Comparison of ENCODE assay signal across 1 cellular context in the genomic region with DNA sequence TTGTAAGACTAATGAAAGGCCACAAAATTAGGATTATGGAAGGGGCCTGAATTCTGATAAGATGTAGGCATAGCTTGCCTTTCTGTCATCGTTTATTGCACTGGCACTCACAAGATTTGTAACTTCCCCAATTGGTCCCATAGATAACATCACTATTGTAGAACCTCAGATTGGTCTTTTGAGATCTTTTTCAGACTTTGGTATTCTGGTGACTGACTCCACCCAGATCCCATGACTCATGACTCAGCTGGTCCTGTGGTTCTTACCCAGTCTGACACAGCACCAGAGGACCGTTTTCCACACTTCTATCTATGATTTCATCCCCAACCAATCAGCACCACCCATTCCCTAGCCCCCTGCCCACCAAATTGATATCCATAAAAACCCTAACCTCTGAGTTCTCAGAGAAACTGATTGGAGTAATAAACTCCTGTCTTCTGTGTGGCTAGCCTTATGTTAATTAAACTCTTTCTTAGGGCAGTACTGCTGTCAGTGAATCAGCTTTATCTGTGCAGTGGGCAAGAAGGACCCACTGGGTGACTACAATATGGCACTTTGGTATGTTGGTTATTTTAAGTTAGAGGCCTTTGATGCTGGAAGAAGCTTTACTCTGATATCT.
TF ChIP-seq lines count a peak whose summit lies in the region.

No MANE protein-coding gene starts in this region.

TF ChIP-seq in K562, 482 proteins besides CTCF, POLR2A, EP300 and RAD21 (continued from another document and continues in another):
- TF ChIP-seq, protein P1, sequence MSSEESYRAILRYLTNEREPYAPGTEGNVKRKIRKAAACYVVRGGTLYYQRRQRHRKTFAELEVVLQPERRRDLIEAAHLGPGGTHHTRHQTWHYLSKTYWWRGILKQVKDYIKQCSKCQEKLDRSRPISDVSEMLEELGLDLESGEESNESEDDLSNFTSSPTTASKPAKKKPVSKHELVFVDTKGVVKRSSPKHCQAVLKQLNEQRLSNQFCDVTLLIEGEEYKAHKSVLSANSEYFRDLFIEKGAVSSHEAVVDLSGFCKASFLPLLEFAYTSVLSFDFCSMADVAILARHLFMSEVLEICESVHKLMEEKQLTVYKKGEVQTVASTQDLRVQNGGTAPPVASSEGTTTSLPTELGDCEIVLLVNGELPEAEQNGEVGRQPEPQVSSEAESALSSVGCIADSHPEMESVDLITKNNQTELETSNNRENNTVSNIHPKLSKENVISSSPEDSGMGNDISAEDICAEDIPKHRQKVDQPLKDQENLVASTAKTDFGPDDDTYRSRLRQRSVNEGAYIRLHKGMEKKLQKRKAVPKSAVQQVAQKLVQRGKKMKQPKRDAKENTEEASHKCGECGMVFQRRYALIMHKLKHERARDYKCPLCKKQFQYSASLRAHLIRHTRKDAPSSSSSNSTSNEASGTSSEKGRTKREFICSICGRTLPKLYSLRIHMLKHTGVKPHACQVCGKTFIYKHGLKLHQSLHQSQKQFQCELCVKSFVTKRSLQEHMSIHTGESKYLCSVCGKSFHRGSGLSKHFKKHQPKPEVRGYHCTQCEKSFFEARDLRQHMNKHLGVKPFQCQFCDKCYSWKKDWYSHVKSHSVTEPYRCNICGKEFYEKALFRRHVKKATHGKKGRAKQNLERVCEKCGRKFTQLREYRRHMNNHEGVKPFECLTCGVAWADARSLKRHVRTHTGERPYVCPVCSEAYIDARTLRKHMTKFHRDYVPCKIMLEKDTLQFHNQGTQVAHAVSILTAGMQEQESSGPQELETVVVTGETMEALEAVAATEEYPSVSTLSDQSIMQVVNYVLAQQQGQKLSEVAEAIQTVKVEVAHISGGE (CRISPR knock-in tag; IDR thresholded peaks at IDR 0.05), result no peak
- TF ChIP-seq CREB1 (IDR thresholded peaks at IDR 0.05) (no peak), CREB1 (CRISPR knock-in tag; IDR thresholded peaks at IDR 0.05) (no peak), CCAR2 (IDR thresholded peaks at IDR 0.05; ENCODE audit: low read depth, low read length) (no peak), LCOR (CRISPR knock-in tag; IDR thresholded peaks at IDR 0.05) (no peak), MTF1 (CRISPR knock-in tag; IDR thresholded peaks at IDR 0.05; ENCODE audit: borderline replicate concordance) (no peak), BCOR (IDR thresholded peaks at IDR 0.05) (no peak), HNRNPUL1 (IDR thresholded peaks at IDR 0.05; ENCODE audit: low read length) (no peak), ZNF551 (CRISPR knock-in tag; IDR thresholded peaks at IDR 0.05) (no peak), ZNF586 (CRISPR knock-in tag; conservative IDR thresholded peaks at IDR 0.05) (no peak), MCM3 (IDR thresholded peaks at IDR 0.05) (no peak), RNF2 (IDR thresholded peaks at IDR 0.05) (no peak), MECOM (CRISPR knock-in tag; IDR thresholded peaks at IDR 0.05) (no peak), ETS2 (tag; IDR thresholded peaks at IDR 0.05; ENCODE audit: borderline replicate concordance, poor library complexity, severe bottlenecking) (no peak), NBN (IDR thresholded peaks at IDR 0.05; ENCODE audit: low read depth) (no peak), MBD2 (IDR thresholded peaks at IDR 0.05; ENCODE audit: borderline replicate concordance, low read depth) (no peak), SMARCA5 (IDR thresholded peaks at IDR 0.05) (no peak), KHSRP (IDR thresholded peaks at IDR 0.05) (no peak), CSDE1 (IDR thresholded peaks at IDR 0.05) (no peak), CEBPG (CRISPR knock-in tag; IDR thresholded peaks at IDR 0.05) (no peak), CEBPG (tag; conservative IDR thresholded peaks at IDR 0.05 in 1 of 2, IDR thresholded peaks at IDR 0.05 in 1 of 2) (no peak), PRPF4 (IDR thresholded peaks at IDR 0.05; ENCODE audit: insufficient read depth, low read depth, low read length, poor library complexity, severe bottlenecking) (no peak), IFI16 (CRISPR knock-in tag; IDR thresholded peaks at IDR 0.05) (no peak), GABPB2 (CRISPR knock-in tag; conservative IDR thresholded peaks at IDR 0.05) (no peak), ZKSCAN8 (CRISPR knock-in tag; IDR thresholded peaks at IDR 0.05) (no peak), ESRRA (IDR thresholded peaks at IDR 0.05; ENCODE audit: borderline replicate concordance, low read depth) (peak; percentile 30; the same call in 1 of the 2 replicates), ZNF140 (CRISPR knock-in tag; IDR thresholded peaks at IDR 0.05) (no peak), RBFOX2 (IDR thresholded peaks at IDR 0.05; ENCODE audit: low read depth, low read length) (no peak), SP1 (CRISPR knock-in tag; IDR thresholded peaks at IDR 0.05) (no peak), TCFL5 (CRISPR knock-in tag; conservative IDR thresholded peaks at IDR 0.05) (0 out of 2 replicates have a peak, but pooled peaks have one; percentile 2), ADNP (tag; IDR thresholded peaks at IDR 0.05) (no peak; the same call in none of the 2 replicates)
- TF ChIP-seq, protein P2, sequence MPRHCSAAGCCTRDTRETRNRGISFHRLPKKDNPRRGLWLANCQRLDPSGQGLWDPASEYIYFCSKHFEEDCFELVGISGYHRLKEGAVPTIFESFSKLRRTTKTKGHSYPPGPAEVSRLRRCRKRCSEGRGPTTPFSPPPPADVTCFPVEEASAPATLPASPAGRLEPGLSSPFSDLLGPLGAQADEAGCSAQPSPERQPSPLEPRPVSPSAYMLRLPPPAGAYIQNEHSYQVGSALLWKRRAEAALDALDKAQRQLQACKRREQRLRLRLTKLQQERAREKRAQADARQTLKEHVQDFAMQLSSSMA (CRISPR knock-in tag; IDR thresholded peaks at IDR 0.05), result no peak
- TF ChIP-seq, protein P3, sequence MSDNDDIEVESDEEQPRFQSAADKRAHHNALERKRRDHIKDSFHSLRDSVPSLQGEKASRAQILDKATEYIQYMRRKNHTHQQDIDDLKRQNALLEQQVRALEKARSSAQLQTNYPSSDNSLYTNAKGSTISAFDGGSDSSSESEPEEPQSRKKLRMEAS (CRISPR knock-in tag; IDR thresholded peaks at IDR 0.05), result no peak
- TF ChIP-seq, protein P4, sequence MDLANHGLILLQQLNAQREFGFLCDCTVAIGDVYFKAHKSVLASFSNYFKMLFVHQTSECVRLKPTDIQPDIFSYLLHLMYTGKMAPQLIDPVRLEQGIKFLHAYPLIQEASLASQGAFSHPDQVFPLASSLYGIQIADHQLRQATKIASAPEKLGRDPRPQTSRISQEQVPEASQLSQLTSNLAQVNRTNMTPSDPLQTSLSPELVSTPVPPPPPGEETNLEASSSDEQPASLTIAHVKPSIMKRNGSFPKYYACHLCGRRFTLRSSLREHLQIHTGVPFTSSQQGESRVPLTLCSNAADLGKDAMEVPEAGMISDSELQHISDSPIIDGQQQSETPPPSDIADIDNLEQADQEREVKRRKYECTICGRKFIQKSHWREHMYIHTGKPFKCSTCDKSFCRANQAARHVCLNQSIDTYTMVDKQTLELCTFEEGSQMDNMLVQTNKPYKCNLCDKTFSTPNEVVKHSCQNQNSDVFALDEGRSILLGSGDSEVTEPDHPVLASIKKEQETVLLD (IDR thresholded peaks at IDR 0.05), result no peak
- TF ChIP-seq, protein P5, sequence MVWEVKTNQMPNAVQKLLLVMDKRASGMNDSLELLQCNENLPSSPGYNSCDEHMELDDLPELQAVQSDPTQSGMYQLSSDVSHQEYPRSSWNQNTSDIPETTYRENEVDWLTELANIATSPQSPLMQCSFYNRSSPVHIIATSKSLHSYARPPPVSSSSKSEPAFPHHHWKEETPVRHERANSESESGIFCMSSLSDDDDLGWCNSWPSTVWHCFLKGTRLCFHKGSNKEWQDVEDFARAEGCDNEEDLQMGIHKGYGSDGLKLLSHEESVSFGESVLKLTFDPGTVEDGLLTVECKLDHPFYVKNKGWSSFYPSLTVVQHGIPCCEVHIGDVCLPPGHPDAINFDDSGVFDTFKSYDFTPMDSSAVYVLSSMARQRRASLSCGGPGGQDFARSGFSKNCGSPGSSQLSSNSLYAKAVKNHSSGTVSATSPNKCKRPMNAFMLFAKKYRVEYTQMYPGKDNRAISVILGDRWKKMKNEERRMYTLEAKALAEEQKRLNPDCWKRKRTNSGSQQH (CRISPR knock-in tag; IDR thresholded peaks at IDR 0.05), result no peak
- TF ChIP-seq, protein P6, sequence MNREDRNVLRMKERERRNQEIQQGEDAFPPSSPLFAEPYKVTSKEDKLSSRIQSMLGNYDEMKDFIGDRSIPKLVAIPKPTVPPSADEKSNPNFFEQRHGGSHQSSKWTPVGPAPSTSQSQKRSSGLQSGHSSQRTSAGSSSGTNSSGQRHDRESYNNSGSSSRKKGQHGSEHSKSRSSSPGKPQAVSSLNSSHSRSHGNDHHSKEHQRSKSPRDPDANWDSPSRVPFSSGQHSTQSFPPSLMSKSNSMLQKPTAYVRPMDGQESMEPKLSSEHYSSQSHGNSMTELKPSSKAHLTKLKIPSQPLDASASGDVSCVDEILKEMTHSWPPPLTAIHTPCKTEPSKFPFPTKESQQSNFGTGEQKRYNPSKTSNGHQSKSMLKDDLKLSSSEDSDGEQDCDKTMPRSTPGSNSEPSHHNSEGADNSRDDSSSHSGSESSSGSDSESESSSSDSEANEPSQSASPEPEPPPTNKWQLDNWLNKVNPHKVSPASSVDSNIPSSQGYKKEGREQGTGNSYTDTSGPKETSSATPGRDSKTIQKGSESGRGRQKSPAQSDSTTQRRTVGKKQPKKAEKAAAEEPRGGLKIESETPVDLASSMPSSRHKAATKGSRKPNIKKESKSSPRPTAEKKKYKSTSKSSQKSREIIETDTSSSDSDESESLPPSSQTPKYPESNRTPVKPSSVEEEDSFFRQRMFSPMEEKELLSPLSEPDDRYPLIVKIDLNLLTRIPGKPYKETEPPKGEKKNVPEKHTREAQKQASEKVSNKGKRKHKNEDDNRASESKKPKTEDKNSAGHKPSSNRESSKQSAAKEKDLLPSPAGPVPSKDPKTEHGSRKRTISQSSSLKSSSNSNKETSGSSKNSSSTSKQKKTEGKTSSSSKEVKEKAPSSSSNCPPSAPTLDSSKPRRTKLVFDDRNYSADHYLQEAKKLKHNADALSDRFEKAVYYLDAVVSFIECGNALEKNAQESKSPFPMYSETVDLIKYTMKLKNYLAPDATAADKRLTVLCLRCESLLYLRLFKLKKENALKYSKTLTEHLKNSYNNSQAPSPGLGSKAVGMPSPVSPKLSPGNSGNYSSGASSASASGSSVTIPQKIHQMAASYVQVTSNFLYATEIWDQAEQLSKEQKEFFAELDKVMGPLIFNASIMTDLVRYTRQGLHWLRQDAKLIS (CRISPR knock-in tag; IDR thresholded peaks at IDR 0.05), result no peak
- TF ChIP-seq, protein P7, sequence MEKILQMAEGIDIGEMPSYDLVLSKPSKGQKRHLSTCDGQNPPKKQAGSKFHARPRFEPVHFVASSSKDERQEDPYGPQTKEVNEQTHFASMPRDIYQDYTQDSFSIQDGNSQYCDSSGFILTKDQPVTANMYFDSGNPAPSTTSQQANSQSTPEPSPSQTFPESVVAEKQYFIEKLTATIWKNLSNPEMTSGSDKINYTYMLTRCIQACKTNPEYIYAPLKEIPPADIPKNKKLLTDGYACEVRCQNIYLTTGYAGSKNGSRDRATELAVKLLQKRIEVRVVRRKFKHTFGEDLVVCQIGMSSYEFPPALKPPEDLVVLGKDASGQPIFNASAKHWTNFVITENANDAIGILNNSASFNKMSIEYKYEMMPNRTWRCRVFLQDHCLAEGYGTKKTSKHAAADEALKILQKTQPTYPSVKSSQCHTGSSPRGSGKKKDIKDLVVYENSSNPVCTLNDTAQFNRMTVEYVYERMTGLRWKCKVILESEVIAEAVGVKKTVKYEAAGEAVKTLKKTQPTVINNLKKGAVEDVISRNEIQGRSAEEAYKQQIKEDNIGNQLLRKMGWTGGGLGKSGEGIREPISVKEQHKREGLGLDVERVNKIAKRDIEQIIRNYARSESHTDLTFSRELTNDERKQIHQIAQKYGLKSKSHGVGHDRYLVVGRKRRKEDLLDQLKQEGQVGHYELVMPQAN (IDR thresholded peaks at IDR 0.05; ENCODE audit: borderline replicate concordance), result no peak
- TF ChIP-seq, protein P8, sequence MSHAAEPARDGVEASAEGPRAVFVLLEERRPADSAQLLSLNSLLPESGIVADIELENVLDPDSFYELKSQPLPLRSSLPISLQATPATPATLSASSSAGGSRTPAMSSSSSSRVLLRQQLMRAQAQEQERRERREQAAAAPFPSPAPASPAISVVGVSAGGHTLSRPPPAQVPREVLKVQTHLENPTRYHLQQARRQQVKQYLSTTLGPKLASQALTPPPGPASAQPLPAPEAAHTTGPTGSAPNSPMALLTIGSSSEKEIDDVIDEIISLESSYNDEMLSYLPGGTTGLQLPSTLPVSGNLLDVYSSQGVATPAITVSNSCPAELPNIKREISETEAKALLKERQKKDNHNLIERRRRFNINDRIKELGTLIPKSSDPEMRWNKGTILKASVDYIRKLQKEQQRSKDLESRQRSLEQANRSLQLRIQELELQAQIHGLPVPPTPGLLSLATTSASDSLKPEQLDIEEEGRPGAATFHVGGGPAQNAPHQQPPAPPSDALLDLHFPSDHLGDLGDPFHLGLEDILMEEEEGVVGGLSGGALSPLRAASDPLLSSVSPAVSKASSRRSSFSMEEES (CRISPR knock-in tag; IDR thresholded peaks at IDR 0.05), result peak; percentile 66
- TF ChIP-seq, protein P9, sequence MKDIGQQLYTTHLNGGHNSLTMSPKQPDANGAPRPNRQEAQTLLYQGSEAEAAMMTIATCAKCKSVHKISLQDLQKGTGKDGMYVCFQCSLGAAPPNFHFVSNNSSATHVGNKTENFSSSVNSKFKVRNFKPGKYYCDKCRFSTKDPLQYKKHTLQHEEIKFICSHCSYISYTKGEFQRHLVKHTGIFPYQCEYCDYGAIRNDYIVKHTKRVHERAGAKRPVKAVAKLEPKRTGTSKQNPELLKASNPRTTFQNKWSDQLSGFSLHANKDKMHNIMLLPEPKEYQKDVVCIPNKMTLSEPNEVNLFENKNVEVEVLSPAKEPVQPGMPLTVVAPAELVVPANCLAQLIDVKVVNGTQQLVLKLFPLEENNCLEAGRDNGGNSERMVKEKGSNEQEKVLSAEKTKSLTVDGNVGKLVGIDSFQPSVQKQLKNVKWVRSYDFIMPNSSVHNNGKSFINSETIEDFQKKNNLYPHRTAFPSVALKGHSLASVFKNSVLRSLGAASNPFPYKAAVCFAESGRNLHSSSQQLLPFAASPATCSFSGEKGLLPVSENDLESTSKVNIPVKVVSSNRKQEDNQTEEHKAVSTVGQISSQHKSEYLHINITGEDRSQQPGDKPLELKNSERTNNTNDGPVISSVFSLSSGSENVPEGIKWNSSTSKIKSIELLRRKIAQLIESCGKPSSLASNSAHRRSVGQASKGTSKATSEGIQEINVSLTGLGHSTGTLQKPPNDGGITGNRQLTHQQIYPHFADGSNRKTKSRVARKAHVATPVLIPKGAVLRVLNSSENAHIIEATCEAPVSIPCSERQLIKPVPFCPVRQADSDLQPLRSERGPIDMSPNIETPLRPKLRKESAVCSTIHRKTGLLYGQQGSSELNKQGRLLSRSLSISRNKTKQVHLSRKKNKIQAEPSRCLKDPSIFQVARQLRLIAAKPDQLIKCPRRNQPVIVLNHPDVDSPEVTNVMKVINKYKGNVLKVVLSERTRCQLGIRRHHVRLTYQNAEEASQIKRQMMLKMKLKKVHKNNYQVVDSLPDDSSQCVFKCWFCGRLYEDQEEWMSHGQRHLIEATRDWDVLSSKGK (CRISPR knock-in tag; IDR thresholded peaks at IDR 0.05), result no peak
